Comparison of ENCODE assay signal across 13 cellular contexts in the genomic region with DNA sequence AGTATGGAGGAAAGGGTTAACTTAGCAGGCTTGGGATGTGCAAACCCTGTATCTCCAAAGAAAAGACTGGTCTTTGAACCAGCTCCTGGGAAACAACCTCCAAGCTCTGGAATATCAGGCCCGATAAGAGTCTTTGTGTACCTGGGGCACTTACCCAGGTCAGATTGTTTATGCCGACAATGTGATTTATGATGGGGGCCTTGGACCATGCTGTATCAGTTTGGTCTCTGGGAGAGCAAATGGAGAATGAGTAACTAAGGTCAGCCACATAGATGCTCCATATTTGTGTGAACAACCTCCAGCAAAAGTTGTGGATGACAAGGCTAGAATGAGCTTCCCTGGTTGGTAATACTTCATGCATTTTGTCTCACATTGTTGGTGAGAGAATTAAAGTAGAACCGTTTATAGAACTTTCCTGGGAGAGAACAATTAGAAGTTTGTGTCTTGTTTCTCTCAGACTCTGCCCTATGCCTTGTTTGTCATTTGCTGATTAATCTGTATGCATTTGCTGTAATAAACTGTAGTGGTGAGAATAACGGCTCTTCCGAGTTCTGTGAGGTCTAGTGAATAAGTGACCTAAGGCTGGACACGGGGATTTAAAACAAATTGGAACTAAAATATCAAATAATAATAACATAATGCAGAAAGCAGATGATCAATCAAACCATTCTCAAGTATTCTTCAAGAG.
"Had no signal": no experiment of that assay in that cellular context is flagged by ENCODE, and none has a peak within 500 bp of the region (broad histone marks: within the 10 kb centered on the region; RNA-seq: fewer than 3 reads in every experiment).

No MANE protein-coding gene starts in this region.

- H3K4me1 Mint-ChIP-seq: central memory CD8-positive, alpha-beta T cell; naive thymus-derived CD8-positive, alpha-beta T cell; neural crest cell had no signal

- H3K27me3 Mint-ChIP-seq: central memory CD8-positive, alpha-beta T cell had no signal

- H3K9me3 ChIP-seq: esophagus squamous epithelium, ovary, prostate gland had no signal

- H3K9me3 Mint-ChIP-seq: naive thymus-derived CD8-positive, alpha-beta T cell had no signal

- H3K4me2 ChIP-seq: smooth muscle cell had no signal

- H3K4me3 ChIP-seq: esophagus squamous epithelium, ovary, prostate gland, smooth muscle cell had no signal

- H3K27ac Mint-ChIP-seq: naive thymus-derived CD8-positive, alpha-beta T cell had no signal

- H3K27me3 ChIP-seq: esophagus squamous epithelium, foreskin keratinocyte, ovary had no signal

- H3K4me1 ChIP-seq: esophagus squamous epithelium, foreskin keratinocyte, prostate gland had no signal

- H3K27ac ChIP-seq: esophagus squamous epithelium, foreskin keratinocyte, ovary, prostate gland had no signal

- ATAC-seq: foreskin keratinocyte; naive thymus-derived CD8-positive, alpha-beta T cell had no signal

- H3K36me3 ChIP-seq: esophagus squamous epithelium, ovary, prostate gland had no signal

- H3K36me3 Mint-ChIP-seq: naive thymus-derived CD8-positive, alpha-beta T cell had no signal

- DNase-seq: effector memory CD4-positive, alpha-beta T cell; esophagus squamous epithelium; foreskin keratinocyte; naive thymus-derived CD8-positive, alpha-beta T cell; nucleus accumbens; ovary; stimulated activated CD4-positive, alpha-beta T cell treated with anti-CD3 and anti-CD28 coated beads, Interleukin-2, amount 100 ng/mL, for 48 hours; stimulated activated naive CD4-positive, alpha-beta T cell treated with Interleukin-2 at 50 U/mL for 16 hours; trophoblast cell had no signal

- H3K4me3 Mint-ChIP-seq: central memory CD8-positive, alpha-beta T cell; naive thymus-derived CD8-positive, alpha-beta T cell; neural crest cell had no signal
